Comparison of ENCODE assay signal across 1 cellular context in genomic region chr7:116910367-116910766, GRCh38.
TF ChIP-seq lines count a peak whose summit lies in the region.

No MANE protein-coding gene starts in this region.

TF ChIP-seq in HepG2, 621 proteins besides CTCF, POLR2A, EP300 and RAD21:
- no peak for TF ChIP-seq HOXA9 (CRISPR knock-in tag; IDR thresholded peaks at IDR 0.05; ENCODE audit: borderline replicate concordance)
- peak; percentile 65 for TF ChIP-seq MAFF (IDR thresholded peaks at IDR 0.05; ENCODE audit: low read depth, low read length)
- TF ChIP-seq HHEX (CRISPR knock-in tag; IDR thresholded peaks at IDR 0.05) = no peak
- no peak for TF ChIP-seq ELF3 (CRISPR knock-in tag; IDR thresholded peaks at IDR 0.05)
- no peak for TF ChIP-seq ZNF772 (CRISPR knock-in tag; IDR thresholded peaks at IDR 0.05)
- peak; percentile 27 to 67; a peak in 2 of 4 replicates for TF ChIP-seq MAFK (conservative IDR thresholded peaks at IDR 0.05 in 1 of 2, IDR thresholded peaks at IDR 0.05 in 1 of 2; ENCODE audit: low read length in 2 of 2)
